15 cellular contexts compared by ENCODE assay signal in the genomic region with DNA sequence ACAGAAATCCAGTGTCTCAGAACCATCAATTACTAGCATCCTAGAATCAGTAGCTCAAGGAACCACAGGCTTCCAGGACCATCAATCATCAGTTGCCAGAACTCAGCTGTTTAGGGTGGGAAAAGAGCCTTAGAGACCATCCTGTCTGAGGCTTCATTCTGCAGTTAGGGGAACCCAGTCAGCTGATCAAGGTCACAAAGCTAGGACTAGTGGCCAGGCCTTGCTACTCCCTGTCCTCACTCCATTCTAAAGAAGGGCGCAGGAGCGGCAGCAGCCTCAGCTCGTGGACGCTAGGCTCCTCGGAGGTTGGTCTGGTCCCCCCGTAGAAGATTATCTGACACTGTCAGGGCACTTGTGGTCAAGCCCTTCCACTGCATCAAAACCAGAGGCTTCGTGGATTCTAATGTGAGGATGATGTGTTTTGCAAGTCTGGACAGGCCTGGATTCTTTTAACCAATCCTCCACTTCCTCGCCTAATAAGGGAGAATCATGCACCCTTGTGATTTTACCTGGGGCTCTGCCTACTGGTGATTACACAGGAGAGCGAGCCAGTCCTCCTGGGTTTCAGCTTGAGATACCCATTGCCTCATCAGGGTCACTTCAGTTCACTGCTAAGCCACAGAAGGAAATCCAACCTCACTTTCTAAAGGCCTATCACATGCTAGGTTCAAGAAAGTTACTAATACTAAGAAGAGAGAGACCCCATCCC.
DNase-seq lines count a peak whose midpoint lies in the region; ATAC-seq lines count a peak whose summit lies in the region.
"Had no signal": no experiment of that assay in that cellular context is flagged by ENCODE, and none has a peak within 500 bp of the region (broad histone marks: within the 10 kb centered on the region; RNA-seq: fewer than 3 reads in every experiment).

No MANE protein-coding gene starts in this region.

- H3K27ac ChIP-seq in angular gyrus (ENCODE audit: low read depth, low read length) (peak overlapping the region; percentile 32), skin epidermis (peak overlapping the region in 12 of 21 experiments; percentile 18 to 75 (median 58))

- H3K4me3 ChIP-seq in skin epidermis, result no peak overlapping the region

- DNase-seq in HPDE6-E6E7 (ENCODE audit: extremely low spot score) (peak; percentile 87), fibroblast of peridontal ligament (ENCODE audit: extremely low read depth) (peak; percentile 9)
- DNase-seq: activated CD4-positive, alpha-beta T cell treated with anti-CD3 and anti-CD28 coated beads for 36 hours; activated naive CD8-positive, alpha-beta T cell treated with anti-CD3 and anti-CD28 coated beads for 36 hours; activated T-cell treated with anti-CD3 and anti-CD28 coated beads, Interleukin-2, amount 50 U/mL, for 1 hour; Caco-2; natural killer cell; NCI-H2081 treated with DMSO at 0.1 percent for 48 hours; NCI-H774 had no signal

- no peak for ATAC-seq in GM21381 (IDR thresholded peaks at IDR 0.05; ENCODE audit: unreplicated experiment)
- ATAC-seq in GM18520 (IDR thresholded peaks at IDR 0.05; ENCODE audit: unreplicated experiment), result no peak
- ATAC-seq in GM21360 (IDR thresholded peaks at IDR 0.05; ENCODE audit: unreplicated experiment), result no peak
- ATAC-seq in HG02642 (IDR thresholded peaks at IDR 0.05; ENCODE audit: poor library complexity, unreplicated experiment), result no peak
- ATAC-seq: activated CD4-positive, alpha-beta T cell treated with anti-CD3 and anti-CD28 coated beads for 36 hours; natural killer cell had no signal
